8 cellular contexts compared by ENCODE assay signal in genomic region chr17:45221081-45221996, GRCh38. TPM values are rescaled to one million over a fixed set of nuclear protein-coding genes. Genes with fewer than 3 reads are reported as not detected.
DNase-seq lines count a peak whose midpoint lies in the region; ATAC-seq, FAIRE-seq and TF ChIP-seq lines count a peak whose summit lies in the region.

TSS of gene FMNL1 (plus strand) at chr17:45221885. CDS start at chr17:45222125, 240 bp downstream.

- no peak within 1 kb of the TSS for H3K4me2 ChIP-seq in endothelial cell of umbilical vein (ENCODE audit: insufficient read depth, low read length)

- 10% methylated on average over 38 of the region's 95 CpGs; no CpG with 5 or more reads in 1 of the 2 donors for whole genome bisulfite sequencing in transverse colon (ENCODE audit: low coverage in 1 of 2), 2 donors

- dilution Hi-C loops in endothelial cell of umbilical vein (cut with MboI; ENCODE audit: extremely low pct_ligation_motif_present, low sequenced_read_pairs), result no loop called here

- CTCF ChIA-PET in GM10248 (lab: Yijun Ruan, JAX) (interaction anchor here (0.7 to 10.2 kb wide), 9 partner anchors 12 to 209 kb away, joined by 3 to 309 read pairs (median 11); partner anchors contain the start of gene ACBD4), endothelial cell of umbilical vein (lab: Charles Lee) (interaction anchor here (1.2 to 5.9 kb wide), 5 partner anchors 9 to 166 kb away, joined by 4 to 107 read pairs (median 73); partner anchors contain the start of gene HEXIM1)
- CTCF ChIA-PET in activated CD8-positive, alpha-beta T cell treated with anti-CD3 and anti-CD28 coated beads for 36 hours (lab: Charles Lee), result interaction anchor here (0.6 to 10.4 kb wide), 15 partner anchors 13 to 166 kb away, joined by 3 to 406 read pairs (median 40); partner anchors contain the start of genes ACBD4, HEXIM1 and MAP3K14

- no peak for TF ChIP-seq EP300 in transverse colon (IDR thresholded peaks at IDR 0.05; ENCODE audit: low read depth)

- H3K9ac ChIP-seq in endothelial cell of umbilical vein (replicated peaks; ENCODE audit: extremely low read depth, insufficient read depth, low read length), result no peak within 1 kb of the TSS

- in situ Hi-C loops in transverse colon (cut with MboI; ENCODE audit: low pct_ligation_motif_present in 1 of 4, low pct_unique_long_range_greater_than_20kb in 1 of 4, low sequenced_read_pairs in 3 of 4), result no loop called here

- FAIRE-seq in endothelial cell of umbilical vein (lab: Jason Lieb, UNC), result no peak

- peaks cover 9 to 21% of the 10 kb centered on the region in 2 experiments for H3K27me3 ChIP-seq in endothelial cell of umbilical vein (ENCODE audit: control insufficient read depth in 2 of 2, insufficient read depth in 2 of 2, low read length in 2 of 2)
- no peaks in the 10 kb centered on the region for H3K27me3 ChIP-seq in muscle layer of duodenum (ENCODE audit: low read depth, low read length)
- peaks cover 29% of the 10 kb centered on the region for H3K27me3 ChIP-seq in transverse colon

- peak within 1 kb of the TSS; percentile 99 for H3K27ac Mint-ChIP-seq in activated CD8-positive, alpha-beta T cell treated with anti-CD3 and anti-CD28 coated beads for 36 hours

- peak within 1 kb of the TSS; percentile 44 for H2AFZ ChIP-seq in endothelial cell of umbilical vein (ENCODE audit: low read depth, low read length)

- H3K79me2 ChIP-seq in endothelial cell of umbilical vein (ENCODE audit: control insufficient read depth, insufficient read depth, low read length), result no peaks in the 10 kb centered on the region

- intact Hi-C loops in activated CD8-positive, alpha-beta T cell treated with anti-CD3 and anti-CD28 coated beads for 36 hours (cut with micrococcal nuclease), result loop anchor here (5.0 kb wide), 2 partner anchors 41 to 96 kb away; partner anchors contain the start of genes MAP3K14 and SPATA32
- intact Hi-C loops in endothelial cell of umbilical vein (cut with micrococcal nuclease), result no loop called here
- intact Hi-C loops in transverse colon (cut with DNase I; ENCODE audit: low total_unique reads), result loop anchor here (2.0 kb wide), 2 partner anchors 27 to 163 kb away; no protein-coding TSS in a partner anchor

- no TSS peak for BruUV-seq in endothelial cell of umbilical vein (replicated peaks; lab: Mats Ljungman, UMichigan)

- peak; percentile 71 for DNase-seq in GM10248 (ENCODE audit: extremely low spot score)
- DNase-seq in activated CD8-positive, alpha-beta T cell treated with anti-CD3 and anti-CD28 coated beads for 36 hours, result peak; percentile 73
- no peak for DNase-seq in endothelial cell of umbilical vein (ENCODE audit: low read depth, low spot score)
- DNase-seq in transverse colon, result peak; percentile 75
- no peak for DNase-seq in T1000 (lab: John Stamatoyannopoulos, UW)
- DNase-seq in OCI-M2 (lab: John Stamatoyannopoulos, UW; ENCODE audit: unreplicated experiment), result no peak

- H3K36me3 Mint-ChIP-seq in activated CD8-positive, alpha-beta T cell treated with anti-CD3 and anti-CD28 coated beads for 36 hours (ENCODE audit: low read depth), result peaks cover 70% of the 10 kb centered on the region

- H4K20me1 ChIP-seq in endothelial cell of umbilical vein (replicated peaks; ENCODE audit: control insufficient read depth, extremely low read depth, insufficient read depth, low read length), result no peaks in the 10 kb centered on the region

- H3K9me1 ChIP-seq in endothelial cell of umbilical vein (replicated peaks; ENCODE audit: control insufficient read depth, extremely low read depth, insufficient read depth, low read length), result no peaks in the 10 kb centered on the region

- H3K4me3 ChIP-seq in endothelial cell of umbilical vein (replicated peaks in 1 of 3; ENCODE audit: insufficient read depth in 1 of 3, low read depth in 1 of 3, low read length in 3 of 3) (peak within 1 kb of the TSS in 1 of 3 experiments; percentile 46), muscle layer of duodenum (ENCODE audit: low read depth in 1 of 2, low read length in 2 of 2) (peak within 1 kb of the TSS; percentile 56 to 70), transverse colon (peak within 1 kb of the TSS; percentile 36 to 55 (median 48))

- POLR2A ChIA-PET in GM10248 (lab: Yijun Ruan, JAX) (interaction anchor here (1.1 to 1.9 kb wide), 2 partner anchors 8 to 72 kb away, joined by 5 read pairs; no protein-coding TSS in a partner anchor), endothelial cell of umbilical vein (lab: Charles Lee) (no interaction called here)
- POLR2A ChIA-PET in activated CD8-positive, alpha-beta T cell treated with anti-CD3 and anti-CD28 coated beads for 36 hours (lab: Charles Lee), result interaction anchor here (0.6 to 21.2 kb wide), 7 partner anchors 17 to 91 kb away, joined by 3 to 399 read pairs (median 3); partner anchors contain the start of genes HEXIM1, HEXIM2 and MAP3K14

- H3K36me3 ChIP-seq in KOPT-K1 (ENCODE audit: insufficient read depth, low read length) (peaks cover 10% of the 10 kb centered on the region; the same call in 1 of the 2 replicates), endothelial cell of umbilical vein (ENCODE audit: control insufficient read depth in 2 of 2, extremely low read depth in 1 of 2, insufficient read depth in 2 of 2, low read length in 2 of 2) (no peaks in the 10 kb centered on the region), muscle layer of duodenum (ENCODE audit: control insufficient read depth in 1 of 2, insufficient read depth in 2 of 2, low read length in 2 of 2) (no peaks in the 10 kb centered on the region), transverse colon (no peaks in the 10 kb centered on the region)

- H3K4me3 Mint-ChIP-seq in activated CD8-positive, alpha-beta T cell treated with anti-CD3 and anti-CD28 coated beads for 36 hours, result peak within 1 kb of the TSS; percentile 99

- TF ChIP-seq POLR2A in endothelial cell of umbilical vein (IDR thresholded peaks at IDR 0.05; ENCODE audit: low read depth, low read length), result no peak
- TF ChIP-seq POLR2A in transverse colon (IDR thresholded peaks at IDR 0.05), result no peak

- peaks cover 33% of the 10 kb centered on the region for H3K4me1 Mint-ChIP-seq in activated CD8-positive, alpha-beta T cell treated with anti-CD3 and anti-CD28 coated beads for 36 hours (ENCODE audit: low read depth)

- no peaks in the 10 kb centered on the region for H3K9me3 Mint-ChIP-seq in activated CD8-positive, alpha-beta T cell treated with anti-CD3 and anti-CD28 coated beads for 36 hours

- H3K9me3 ChIP-seq in KOPT-K1 (ENCODE audit: insufficient read depth, low read length, poor library complexity, severe bottlenecking) (no peaks in the 10 kb centered on the region), endothelial cell of umbilical vein (replicated peaks; ENCODE audit: control insufficient read depth, insufficient read depth, low read length) (no peaks in the 10 kb centered on the region), muscle layer of duodenum (ENCODE audit: control insufficient read depth in 1 of 2, low read length in 2 of 2) (no peaks in the 10 kb centered on the region), transverse colon (no peaks in the 10 kb centered on the region)

- no peak for ATAC-seq in activated CD8-positive, alpha-beta T cell treated with anti-CD3 and anti-CD28 coated beads for 36 hours

- H3K27ac ChIP-seq in KOPT-K1 (ENCODE audit: low read depth, low read length, poor library complexity, severe bottlenecking) (peak within 1 kb of the TSS; percentile 98), endothelial cell of umbilical vein (ENCODE audit: insufficient read depth, low read depth, low read length) (no peak within 1 kb of the TSS), muscle layer of duodenum (ENCODE audit: low read length) (no peak within 1 kb of the TSS), transverse colon (peak within 1 kb of the TSS; percentile 76 to 84 (median 83))

- H3K27me3 Mint-ChIP-seq in activated CD8-positive, alpha-beta T cell treated with anti-CD3 and anti-CD28 coated beads for 36 hours, result no peaks in the 10 kb centered on the region

- TF ChIP-seq CTCF in GM10248 (IDR thresholded peaks at IDR 0.05; ENCODE audit: control extremely low read depth, extremely low read depth, low read depth, missing control alignments), result no peak
- TF ChIP-seq CTCF in activated CD8-positive, alpha-beta T cell treated with anti-CD3 and anti-CD28 coated beads for 36 hours (IDR thresholded peaks at IDR 0.05), result no peak
- TF ChIP-seq CTCF in endothelial cell of umbilical vein (IDR thresholded peaks at IDR 0.05; ENCODE audit: extremely low read depth in 1 of 2, insufficient read depth in 1 of 2, low read depth in 1 of 2, low read length in 2 of 2), result no peak
- no peak for TF ChIP-seq CTCF in transverse colon (IDR thresholded peaks at IDR 0.05)

- H3K4me1 ChIP-seq in endothelial cell of umbilical vein (ENCODE audit: control insufficient read depth, extremely low read depth, insufficient read depth, low read length) (peaks cover 4% of the 10 kb centered on the region), muscle layer of duodenum (ENCODE audit: control insufficient read depth in 1 of 2, insufficient read depth in 2 of 2, low read length in 2 of 2) (peaks cover 3 to 11% of the 10 kb centered on the region in 2 donors), transverse colon (peaks cover 0 to 17% (median 6%) of the 10 kb centered on the region in 4 donors)

TF ChIP-seq in endothelial cell of umbilical vein, 7 proteins besides CTCF, POLR2A, EP300 and RAD21 (continues in another document):
- TF ChIP-seq POLR2AphosphoS5 (IDR thresholded peaks at IDR 0.05; ENCODE audit: insufficient read depth, low read depth, low read length) (no peak), MYC (IDR thresholded peaks at IDR 0.05; ENCODE audit: low read depth, low read length) (no peak), EZH2 (IDR thresholded peaks at IDR 0.05; ENCODE audit: borderline replicate concordance, low read depth, low read length, severe bottlenecking) (no peak), JUN (IDR thresholded peaks at IDR 0.05; ENCODE audit: borderline replicate concordance, insufficient read depth, insufficient read length, low read depth) (no peak), GATA2 (IDR thresholded peaks at IDR 0.05; ENCODE audit: insufficient read depth, insufficient read length, low read depth, low read length) (no peak), MAX (IDR thresholded peaks at IDR 0.05; ENCODE audit: insufficient read depth, insufficient read length) (no peak)

RNA-seq across cellular contexts. Expression of gene FMNL1, which starts in this region (rescaled TPM):
- 100 to 1,000 TPM; 285 to 298 TPM for total RNA-seq in activated CD8-positive, alpha-beta T cell treated with anti-CD3 and anti-CD28 coated beads for 36 hours
- total RNA-seq in endothelial cell of umbilical vein, result 1.6 and 1.7 TPM in 2 replicates
- polyA plus RNA-seq in endothelial cell of umbilical vein, result 0.30 and 0.95 TPM in 2 replicates
- 0.53 and 0.79 TPM in 2 replicates for polyA plus RNA-seq in endothelial cell of umbilical vein (2011; cell fraction: cytosol; rRNA removed)
- polyA plus RNA-seq in endothelial cell of umbilical vein (2011; cell fraction: nucleus; rRNA removed), result 3.0 TPM in 2 replicates
- 1.4 and 4.0 TPM in 2 replicates for polyA plus RNA-seq in endothelial cell of umbilical vein (2012)
- 1.1 TPM in 2 replicates for polyA minus RNA-seq in endothelial cell of umbilical vein
- 11.8 TPM for polyA minus RNA-seq in endothelial cell of umbilical vein (2011; cell fraction: cytosol; rRNA and poly(A)+ RNA removed)
- polyA minus RNA-seq in endothelial cell of umbilical vein (2011; cell fraction: nucleus; rRNA and poly(A)+ RNA removed), result 1.0 and 1.3 TPM in 2 replicates
- 10 to 100 TPM in 2 of 4 donors, 1 to 10 TPM in 2; 1.2 to 17.5 (median 10.6) TPM for total RNA-seq in transverse colon

Comparison
In these comparisons a context has a peak if more than half of its experiments do, and no peak if none do; other contexts are left out.
1. RNA of gene FMNL1 (total RNA-seq): 285 to 298 TPM in activated CD8-positive, alpha-beta T cell treated with anti-CD3 and anti-CD28 coated beads for 36 hours; 1.2 to 17.5 TPM in transverse colon and 1.6 to 1.7 TPM in endothelial cell of umbilical vein; every median in the first group is over 10 times any median in the second.
2. DNase-seq: peak in GM10248 (single experiment), activated CD8-positive, alpha-beta T cell treated with anti-CD3 and anti-CD28 coated beads for 36 hours (single experiment) and transverse colon (single experiment); none in endothelial cell of umbilical vein (single experiment), T1000 (single experiment) and OCI-M2 (single experiment).
3. H3K27ac ChIP-seq: peak in KOPT-K1 (single experiment) and transverse colon (4 of 4); none in endothelial cell of umbilical vein (single experiment) and muscle layer of duodenum (single experiment).